Comparison of ENCODE assay signal across 31 cellular contexts in the genomic region with DNA sequence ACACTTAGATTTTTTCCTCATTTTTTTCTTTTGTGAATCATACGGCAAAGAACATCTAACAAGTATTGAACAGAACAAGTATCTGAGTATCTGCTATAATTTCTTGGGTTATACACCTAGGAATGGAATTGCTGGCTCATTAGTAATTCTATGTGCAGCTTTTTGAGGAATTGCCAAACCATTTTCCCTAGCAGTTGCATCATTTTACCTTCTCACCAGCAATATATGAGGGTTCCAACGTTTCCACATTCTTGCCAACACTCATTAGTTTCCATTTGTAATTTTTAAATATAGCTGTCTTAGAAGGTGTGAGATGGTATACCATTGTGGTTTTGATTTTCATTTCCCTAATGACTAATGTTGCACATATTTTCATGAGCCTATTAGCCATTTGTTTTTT. TPM values are rescaled to one million over a fixed set of nuclear protein-coding genes. Genes with fewer than 3 reads are reported as not detected.
"Had no signal": no experiment of that assay in that cellular context is flagged by ENCODE, and none has a peak within 500 bp of the region (broad histone marks: within the 10 kb centered on the region; RNA-seq: fewer than 3 reads in every experiment).

No MANE protein-coding gene starts in this region.

- H3K4me3 ChIP-seq: left lung, lower lobe of right lung, neural progenitor cell, skin epidermis, spleen, tibial nerve, uterus had no signal

- H3K27ac ChIP-seq: left lung, lower lobe of right lung, neural progenitor cell, neutrophil, skin epidermis, spleen, tibial nerve, uterus had no signal

- H3K27me3 ChIP-seq: left lung, neural progenitor cell, neutrophil, spleen, tibial nerve had no signal

- H3K4me1 ChIP-seq: left lung, lower lobe of right lung, neural progenitor cell, spleen, tibial nerve, uterus had no signal

- DNase-seq: hypothalamus; immature natural killer cell; kidney; left colon; left lung; lower lobe of right lung; mesendoderm; naive B cell; natural killer cell; nephron progenitor cell; occipital lobe; retina; right cardiac atrium; spleen; stimulated activated CD4-positive, alpha-beta T cell treated with anti-CD3 and anti-CD28 coated beads, Interleukin-1b, Interleukin-23, amount 100 ng/mL, for 48 hours; stimulated activated CD4-positive, alpha-beta T cell treated with anti-CD3 and anti-CD28 coated beads, Interleukin-2, amount 100 ng/mL, for 48 hours; stimulated activated CD4-positive, alpha-beta T cell treated with anti-CD3 and anti-CD28 coated beads, Interleukin-4, amount 100 ng/mL, for 4 hours; stimulated activated CD8-positive, alpha-beta memory T cell treated with anti-CD3 and anti-CD28 coated beads, Interleukin-4, amount 100 ng/mL, for 48 hours; stimulated activated naive CD4-positive, alpha-beta T cell treated with Interleukin-2 at 50 U/mL for 16 hours; stimulated activated naive CD8-positive, alpha-beta T cell treated with anti-CD3 and anti-CD28 coated beads, Interleukin-15, amount 100 ng/mL, for 72 hours; substantia nigra; uterus had no signal

- ATAC-seq: left colon; left lung; lower lobe of right lung; natural killer cell; right cardiac atrium; sciatic nerve; stimulated activated memory B cell treated with anti-CD40 and anti-IgM and Interleukin-4, amounts not matched to agents 10 μg/mL and 1 μg/mL and 100 μg/mL, for 72 hours; stimulated activated naive CD8-positive, alpha-beta T cell treated with anti-CD3 and anti-CD28 coated beads, Interleukin-15, amount 100 ng/mL, for 72 hours had no signal

- H3K36me3 ChIP-seq: left lung, lower lobe of right lung, neural progenitor cell, neutrophil, spleen, tibial nerve, uterus had no signal

- H3K9me3 ChIP-seq: left lung, lower lobe of right lung, neutrophil, tibial nerve, uterus had no signal

- FAIRE-seq: islet of Langerhans, kidney had no signal

RNA-seq across cellular contexts. Expression of a gene that starts 41.1 kb away (rescaled TPM):
- polyA plus RNA-seq: immature natural killer cell, liver, right cardiac atrium, spleen, thymus had no signal
